Comparison of ENCODE assay signal across 8 cellular contexts in genomic region chr15:90097475-90097874, GRCh38. TPM values are rescaled to one million over a fixed set of nuclear protein-coding genes. Genes with fewer than 3 reads are reported as not detected.
DNase-seq lines count a peak whose midpoint lies in the region; ATAC-seq and TF ChIP-seq lines count a peak whose summit lies in the region.

No MANE protein-coding gene starts in this region.

- H3K4me1 Mint-ChIP-seq in CD4-positive, alpha-beta T cell (ENCODE audit: low read depth) = peaks cover 78% of the 10 kb centered on the region

- no peak overlapping the region for H2AFZ ChIP-seq in Loucy (ENCODE audit: low read length)
- no peak overlapping the region for H2AFZ ChIP-seq in osteoblast (ENCODE audit: low read length)

- H3K36me3 ChIP-seq in Loucy (ENCODE audit: insufficient read depth, low read length) = no peaks in the 10 kb centered on the region
- H3K36me3 ChIP-seq in osteoblast (ENCODE audit: insufficient read depth, low read length) = no peaks in the 10 kb centered on the region
- 0 out of 2 replicates have a peak, but pooled peaks cover 2% of the 10 kb centered on the region for H3K36me3 ChIP-seq in MG63

- H3K27ac ChIP-seq in CD4-positive, alpha-beta T cell (ENCODE audit: low read depth, low read length) = peak overlapping the region; percentile 86
- H3K27ac ChIP-seq in osteoblast (ENCODE audit: low read depth, low read length) = peak overlapping the region; percentile 75

- peak overlapping the region; percentile 63 for H3K4me3 ChIP-seq in Loucy (ENCODE audit: low read length, poor library complexity, severe bottlenecking)
- no peak overlapping the region for H3K4me3 ChIP-seq in osteoblast (ENCODE audit: insufficient read depth, low read length)
- H3K4me3 ChIP-seq in MG63 = no peak overlapping the region

- peak overlapping the region; percentile 87 for H3K27ac Mint-ChIP-seq in CD4-positive, alpha-beta T cell

- peak overlapping the region; percentile 74 for H3K4me3 Mint-ChIP-seq in CD4-positive, alpha-beta T cell

- H4K20me1 ChIP-seq in Loucy (ENCODE audit: insufficient read depth, low read length, poor library complexity, severe bottlenecking) = peaks cover 32% of the 10 kb centered on the region
- H4K20me1 ChIP-seq in osteoblast (ENCODE audit: insufficient read depth, low read length) = peaks cover 19% of the 10 kb centered on the region

- peaks cover 4% of the 10 kb centered on the region for H3K36me3 Mint-ChIP-seq in CD4-positive, alpha-beta T cell (ENCODE audit: low read depth)

- intact Hi-C loops in CD4-positive, alpha-beta T cell (cut with DNase I, micrococcal nuclease) = loop anchor here in 1 of 2 experiments (2.0 kb wide), 1 partner anchor 45 kb away; no protein-coding TSS in a partner anchor

- no peaks in the 10 kb centered on the region for H3K9me3 Mint-ChIP-seq in CD4-positive, alpha-beta T cell

- H3K79me2 ChIP-seq in Loucy (ENCODE audit: insufficient read depth, low read length) (peaks cover 84% of the 10 kb centered on the region), osteoblast (ENCODE audit: insufficient read depth, low read length) (peaks cover 39% of the 10 kb centered on the region)

- 0 out of 2 replicates have a peak, but pooled peaks cover 3% of the 10 kb centered on the region for H3F3A ChIP-seq in Loucy (ENCODE audit: low read depth)

- in situ Hi-C loops in ACHN (cut with HindIII; ENCODE audit: low pct_ligation_motif_present, low pct_unique_long_range_greater_than_20kb, low sequenced_read_pairs) = no loop called here

- H3K27me3 Mint-ChIP-seq in CD4-positive, alpha-beta T cell = no peaks in the 10 kb centered on the region

- H3K4me2 ChIP-seq in Loucy (ENCODE audit: low read depth, low read length, poor library complexity, severe bottlenecking) (peak overlapping the region; percentile 84), osteoblast (ENCODE audit: insufficient read depth, low read length) (peak overlapping the region; percentile 78)

- peak; percentile 71 for ATAC-seq in CD4-positive, alpha-beta T cell (ENCODE audit: poor library complexity)
- ATAC-seq in GM21423 (IDR thresholded peaks at IDR 0.05; ENCODE audit: unreplicated experiment) = peak; percentile 53

- no peaks in the 10 kb centered on the region for H3K9me2 ChIP-seq in Loucy (replicated peaks; ENCODE audit: low read depth, low read length)

- H3K9me3 ChIP-seq in CD4-positive, alpha-beta T cell (ENCODE audit: control insufficient read depth, low read length) = no peaks in the 10 kb centered on the region
- H3K9me3 ChIP-seq in Loucy (ENCODE audit: insufficient read depth, low read depth, low read length) = no peaks in the 10 kb centered on the region
- no peaks in the 10 kb centered on the region for H3K9me3 ChIP-seq in osteoblast (ENCODE audit: low read depth, low read length)
- H3K9me3 ChIP-seq in MG63 = no peaks in the 10 kb centered on the region

- CTCF ChIA-PET in CD4-positive, alpha-beta T cell (lab: Charles Lee) = no interaction called here

- peak overlapping the region; percentile 16 for H3K9ac ChIP-seq in Loucy (ENCODE audit: low read depth, low read length, poor library complexity, severe bottlenecking)

- H3K27me3 ChIP-seq in CD4-positive, alpha-beta T cell (ENCODE audit: control insufficient read depth, insufficient read depth, low read length) = no peaks in the 10 kb centered on the region
- H3K27me3 ChIP-seq in Loucy (ENCODE audit: insufficient read depth, low read length, poor library complexity, severe bottlenecking) (no peaks in the 10 kb centered on the region), osteoblast (ENCODE audit: insufficient read depth, low read length) (no peaks in the 10 kb centered on the region), MG63 (no peaks in the 10 kb centered on the region)

- peak in 9 of 10 experiments; percentile 34 to 60 (median 44) for DNase-seq in CD4-positive, alpha-beta T cell
- DNase-seq in activated effector memory CD4-positive, alpha-beta T cell treated with Interleukin-2 at 50 U/mL for 16 hours = peak; percentile 46
- no peak for DNase-seq in osteoblast (ENCODE audit: insufficient read length, low spot score, missing footprints)
- no peak for DNase-seq in MG63
- no peak for DNase-seq in NCI-H446 treated with DMSO at 0.1 percent for 48 hours (lab: John Stamatoyannopoulos, UW)
- no peak for DNase-seq in ACHN

- TF ChIP-seq CTCF in CD4-positive, alpha-beta T cell (IDR thresholded peaks at IDR 0.05) = no peak
- TF ChIP-seq CTCF in Loucy (conservative IDR thresholded peaks at IDR 0.05; ENCODE audit: low read length) (no peak), osteoblast (IDR thresholded peaks at IDR 0.05; ENCODE audit: extremely low read depth, low read depth, low read length) (no peak)

- POLR2A ChIA-PET in CD4-positive, alpha-beta T cell (lab: Charles Lee) = no interaction called here

- H3K4me1 ChIP-seq in Loucy (ENCODE audit: insufficient read depth, low read length, poor library complexity, severe bottlenecking) (peaks cover 51% of the 10 kb centered on the region), osteoblast (ENCODE audit: insufficient read depth, low read length) (peaks cover 44% of the 10 kb centered on the region)

RNA-seq across cellular contexts. Expression of gene IDH2, which starts 4.8 kb away (rescaled TPM):
- 10 to 100 TPM; 38.0 to 38.2 TPM for total RNA-seq in CD4-positive, alpha-beta T cell
- total RNA-seq in osteoblast = 51.0 and 61.6 TPM in 2 replicates
- total RNA-seq in MG63 (2014; rRNA removed; shearing (Covaris generic); ENCODE audit: low replicate concordance) = 45.7 and 57.2 TPM in 2 replicates

Comparison
In these comparisons a context has a peak if more than half of its experiments do, and no peak if none do; other contexts are left out.
1. DNase-seq: peak in CD4-positive, alpha-beta T cell (9 of 10) and activated effector memory CD4-positive, alpha-beta T cell treated with Interleukin-2 at 50 U/mL for 16 hours (single experiment); none in osteoblast (single experiment), MG63 (single experiment), NCI-H446 treated with DMSO at 0.1 percent for 48 hours (single experiment) and ACHN (single experiment).